Comparison of ENCODE assay signal across 8 cellular contexts in the genomic region with DNA sequence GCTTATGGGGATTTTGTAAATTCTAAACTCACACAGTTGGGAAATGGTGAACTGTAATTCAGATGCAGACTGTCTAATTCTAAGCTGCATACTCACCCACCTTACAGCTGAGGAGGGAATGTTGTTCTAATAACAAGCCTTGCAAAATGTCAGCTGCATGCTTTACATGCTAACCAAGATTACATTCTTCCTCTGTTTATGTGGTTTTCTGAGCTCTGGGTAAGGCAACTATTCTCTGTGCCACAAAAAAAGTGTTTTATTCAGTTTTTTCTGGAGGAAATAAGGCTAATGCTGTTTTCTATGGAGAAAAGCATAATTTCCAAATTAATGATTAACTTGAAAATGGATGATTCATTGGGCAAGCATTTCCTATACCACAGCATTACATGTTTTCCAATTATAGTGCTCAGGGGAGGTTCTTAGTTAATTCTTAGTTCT.
A peak's percentile ranks its signal among the peaks of the same experiment; 100 is the strongest.
DNase-seq lines count a peak whose midpoint lies in the region; ATAC-seq and TF ChIP-seq lines count a peak whose summit lies in the region.

No MANE protein-coding gene starts in this region.

- intact Hi-C loops in testis (cut with DNase I; ENCODE audit: low total_unique reads) = no loop called here
- intact Hi-C loops in activated CD4-positive, alpha-beta T cell treated with anti-CD3 and anti-CD28 coated beads for 36 hours (cut with DNase I, micrococcal nuclease) = no loop called here

- H3K36me3 Mint-ChIP-seq in activated CD4-positive, alpha-beta T cell treated with anti-CD3 and anti-CD28 coated beads for 36 hours (ENCODE audit: low read depth) = no peaks in the 10 kb centered on the region

- H3K4me1 ChIP-seq in DND-41 (ENCODE audit: insufficient read depth, low read length) (no peaks in the 10 kb centered on the region), osteoblast (ENCODE audit: insufficient read depth, low read length) (peaks cover 30% of the 10 kb centered on the region), testis (no peaks in the 10 kb centered on the region)

- TF ChIP-seq CTCF in DND-41 (IDR thresholded peaks at IDR 0.05; ENCODE audit: borderline replicate concordance, extremely low read depth, low read length, poor library complexity, severe bottlenecking) = no peak
- TF ChIP-seq CTCF in osteoblast (IDR thresholded peaks at IDR 0.05; ENCODE audit: extremely low read depth, low read depth, low read length) = no peak
- no peak for TF ChIP-seq CTCF in testis (IDR thresholded peaks at IDR 0.05)

- peaks cover 13% of the 10 kb centered on the region for H3K27me3 Mint-ChIP-seq in activated CD4-positive, alpha-beta T cell treated with anti-CD3 and anti-CD28 coated beads for 36 hours

- no peak overlapping the region for H3K4me3 Mint-ChIP-seq in activated CD4-positive, alpha-beta T cell treated with anti-CD3 and anti-CD28 coated beads for 36 hours

- H3K9me3 ChIP-seq in DND-41 (ENCODE audit: insufficient read depth, low read length, severe bottlenecking) (no peaks in the 10 kb centered on the region), osteoblast (ENCODE audit: low read depth, low read length) (no peaks in the 10 kb centered on the region), testis (no peaks in the 10 kb centered on the region)

- H3K4me2 ChIP-seq in DND-41 (ENCODE audit: insufficient read depth, low read length) (no peak overlapping the region), osteoblast (ENCODE audit: insufficient read depth, low read length) (peak overlapping the region; percentile 39)

- CTCF ChIA-PET in activated CD4-positive, alpha-beta T cell treated with anti-CD3 and anti-CD28 coated beads for 36 hours (lab: Charles Lee) = no interaction called here

- peak; percentile 48; the same call in 1 of the 3 replicates for ATAC-seq in DND-41 (ENCODE audit: insufficient read depth, low read depth)
- no peak for ATAC-seq in activated CD4-positive, alpha-beta T cell treated with anti-CD3 and anti-CD28 coated beads for 36 hours

- H3K4me1 Mint-ChIP-seq in activated CD4-positive, alpha-beta T cell treated with anti-CD3 and anti-CD28 coated beads for 36 hours = peaks cover 9% of the 10 kb centered on the region

- no peak overlapping the region for H3K9ac ChIP-seq in DND-41 (ENCODE audit: low read depth, low read length)

- TF ChIP-seq POLR2A in testis (IDR thresholded peaks at IDR 0.05) = no peak

- H3K9me3 Mint-ChIP-seq in activated CD4-positive, alpha-beta T cell treated with anti-CD3 and anti-CD28 coated beads for 36 hours (ENCODE audit: low read depth) = no peaks in the 10 kb centered on the region

- no peaks in the 10 kb centered on the region for H3K27me3 ChIP-seq in DND-41 (ENCODE audit: insufficient read depth, low read length, poor library complexity)
- no peaks in the 10 kb centered on the region for H3K27me3 ChIP-seq in osteoblast (ENCODE audit: insufficient read depth, low read length)
- H3K27me3 ChIP-seq in testis = no peaks in the 10 kb centered on the region

- no peaks in the 10 kb centered on the region for H3K79me2 ChIP-seq in DND-41 (ENCODE audit: insufficient read depth, low read length)
- H3K79me2 ChIP-seq in osteoblast (ENCODE audit: insufficient read depth, low read length) = no peaks in the 10 kb centered on the region

- H4K20me1 ChIP-seq in DND-41 (ENCODE audit: insufficient read depth, low read length) (no peaks in the 10 kb centered on the region), osteoblast (ENCODE audit: insufficient read depth, low read length) (no peaks in the 10 kb centered on the region)

- DNase-seq in DND-41 = no peak
- peak; percentile 46 for DNase-seq in NCI-H460 (ENCODE audit: extremely low read depth, low read depth)
- peak; percentile 88 for DNase-seq in dedifferentiated amniotic fluid mesenchymal stem cell (ENCODE audit: extremely low spot score)
- peak; percentile 81 for DNase-seq in osteoblast (ENCODE audit: insufficient read length, low spot score, missing footprints)
- no peak for DNase-seq in testis
- no peak for DNase-seq in amygdala (lab: John Stamatoyannopoulos, UW)
- DNase-seq in activated CD8-positive, alpha-beta memory T cell treated with anti-CD3 and anti-CD28 coated beads, Interleukin-2, amount 50 U/mL, for 48 hours = no peak
- DNase-seq in activated CD4-positive, alpha-beta T cell treated with anti-CD3 and anti-CD28 coated beads for 36 hours = no peak

- H2AFZ ChIP-seq in DND-41 (ENCODE audit: low read depth, low read length) (no peak overlapping the region), osteoblast (ENCODE audit: low read length) (no peak overlapping the region)

- H3K4me3 ChIP-seq in DND-41 (ENCODE audit: low read depth in 1 of 2, low read length in 2 of 2) = no peak overlapping the region
- H3K4me3 ChIP-seq in osteoblast (ENCODE audit: insufficient read depth, low read length) = no peak overlapping the region
- H3K4me3 ChIP-seq in testis = no peak overlapping the region

- H3K27ac Mint-ChIP-seq in activated CD4-positive, alpha-beta T cell treated with anti-CD3 and anti-CD28 coated beads for 36 hours = no peak overlapping the region

- H3K27ac ChIP-seq in DND-41 (ENCODE audit: low read length) (no peak overlapping the region), osteoblast (ENCODE audit: low read depth, low read length) (peak overlapping the region; percentile 53), testis (no peak overlapping the region)

- H3K36me3 ChIP-seq in DND-41 (ENCODE audit: insufficient read depth, low read length) (no peaks in the 10 kb centered on the region), osteoblast (ENCODE audit: insufficient read depth, low read length) (no peaks in the 10 kb centered on the region), testis (ENCODE audit: low read depth, missing control alignments) (no peaks in the 10 kb centered on the region)

- POLR2A ChIA-PET in activated CD4-positive, alpha-beta T cell treated with anti-CD3 and anti-CD28 coated beads for 36 hours (lab: Charles Lee) = no interaction called here

Comparison
In these comparisons a context has a peak if more than half of its experiments do, and no peak if none do; other contexts are left out.
1. DNase-seq: peak in NCI-H460 (single experiment), dedifferentiated amniotic fluid mesenchymal stem cell (single experiment) and osteoblast (single experiment); none in DND-41 (single experiment), testis (single experiment), amygdala (0 of 56), activated CD8-positive, alpha-beta memory T cell treated with anti-CD3 and anti-CD28 coated beads, Interleukin-2, amount 50 U/mL, for 48 hours (single experiment) and activated CD4-positive, alpha-beta T cell treated with anti-CD3 and anti-CD28 coated beads for 36 hours (single experiment).